ENCODE assay signal across 1 cellular context in genomic region chr7:108425876-108426275, GRCh38.
TF ChIP-seq lines count a peak whose summit lies in the region.

No MANE protein-coding gene starts in this region.

TF ChIP-seq in SK-N-SH treated with all-trans-retinoic acid at 6 μM for 48 hours, 23 proteins besides CTCF, POLR2A, EP300 and RAD21 (continued from another document):
- 0 out of 2 replicates have a peak, but pooled peaks have one; percentile 38 for TF ChIP-seq TSHZ2 (CRISPR knock-in tag; IDR thresholded peaks at IDR 0.05)
- no peak; the same call in 1 of the 2 replicates for TF ChIP-seq POU6F1 (CRISPR knock-in tag; IDR thresholded peaks at IDR 0.05; ENCODE audit: borderline replicate concordance, low read depth)
- no peak for TF ChIP-seq CREB5 (CRISPR knock-in tag; IDR thresholded peaks at IDR 0.05; ENCODE audit: low read depth)
- peak; percentile 82 for TF ChIP-seq ISL1 (CRISPR knock-in tag; IDR thresholded peaks at IDR 0.05)
